In genomic region chr6:147709396-147710272, GRCh38 we compare ENCODE assay signal across 1 cellular context.
A peak's percentile ranks its signal among the peaks of the same experiment; 100 is the strongest.
TF ChIP-seq lines count a peak whose summit lies in the region.

No MANE protein-coding gene starts in this region.

TF ChIP-seq in HEK293, 187 proteins besides CTCF, POLR2A, EP300 and RAD21 (continues in another document):
- TF ChIP-seq, protein P1, sequence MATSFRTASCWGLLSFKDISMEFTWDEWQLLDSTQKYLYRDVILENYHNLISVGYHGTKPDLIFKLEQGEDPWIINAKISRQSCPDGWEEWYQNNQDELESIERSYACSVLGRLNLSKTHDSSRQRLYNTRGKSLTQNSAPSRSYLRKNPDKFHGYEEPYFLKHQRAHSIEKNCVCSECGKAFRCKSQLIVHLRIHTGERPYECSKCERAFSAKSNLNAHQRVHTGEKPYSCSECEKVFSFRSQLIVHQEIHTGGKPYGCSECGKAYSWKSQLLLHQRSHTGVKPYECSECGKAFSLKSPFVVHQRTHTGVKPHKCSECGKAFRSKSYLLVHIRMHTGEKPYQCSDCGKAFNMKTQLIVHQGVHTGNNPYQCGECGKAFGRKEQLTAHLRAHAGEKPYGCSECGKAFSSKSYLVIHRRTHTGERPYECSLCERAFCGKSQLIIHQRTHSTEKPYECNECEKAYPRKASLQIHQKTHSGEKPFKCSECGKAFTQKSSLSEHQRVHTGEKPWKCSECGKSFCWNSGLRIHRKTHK (tag by site-specific recombination; IDR thresholded peaks at IDR 0.05), result no peak
- TF ChIP-seq GFI1B (tag by site-specific recombination; IDR thresholded peaks at IDR 0.05) (no peak), ZNF664 (tag by site-specific recombination; IDR thresholded peaks at IDR 0.05) (no peak), ZNF544 (tag by site-specific recombination; IDR thresholded peaks at IDR 0.05) (no peak), ZNF600 (tag by site-specific recombination; IDR thresholded peaks at IDR 0.05) (no peak), ZNF239 (tag by site-specific recombination; IDR thresholded peaks at IDR 0.05) (no peak), TCF7L2 (IDR thresholded peaks at IDR 0.05; ENCODE audit: borderline replicate concordance, low read depth, low read length) (peak; percentile 78; the same call in 1 of the 2 replicates), ZBTB20 (tag by site-specific recombination; IDR thresholded peaks at IDR 0.05) (no peak), ZNF423 (tag by site-specific recombination; IDR thresholded peaks at IDR 0.05) (no peak), ZNF596 (tag by site-specific recombination; IDR thresholded peaks at IDR 0.05) (no peak), ZNF366 (tag by site-specific recombination; conservative IDR thresholded peaks at IDR 0.05) (peak; percentile 41), ZNF510 (tag by site-specific recombination; IDR thresholded peaks at IDR 0.05; ENCODE audit: insufficient replicate concordance) (no peak), IKZF3 (tag by site-specific recombination; IDR thresholded peaks at IDR 0.05) (no peak), ZNF621 (tag by site-specific recombination; IDR thresholded peaks at IDR 0.05) (no peak), ZNF121 (tag by site-specific recombination; IDR thresholded peaks at IDR 0.05) (no peak), GLI4 (tag by site-specific recombination; IDR thresholded peaks at IDR 0.05) (no peak), ZNF473 (tag by site-specific recombination; IDR thresholded peaks at IDR 0.05) (no peak), ZNF16 (tag by site-specific recombination; IDR thresholded peaks at IDR 0.05; ENCODE audit: low read depth) (no peak), PRDM6 (tag by site-specific recombination; IDR thresholded peaks at IDR 0.05) (no peak), ZNF626 (tag by site-specific recombination; IDR thresholded peaks at IDR 0.05) (no peak), ZFHX2 (tag by site-specific recombination; conservative IDR thresholded peaks at IDR 0.05) (no peak), ZNF10 (tag by site-specific recombination; IDR thresholded peaks at IDR 0.05) (no peak), ZNF76 (tag by site-specific recombination; IDR thresholded peaks at IDR 0.05; ENCODE audit: borderline replicate concordance, low read depth) (no peak), INSM2 (tag by site-specific recombination; IDR thresholded peaks at IDR 0.05) (no peak), ZNF354C (tag by site-specific recombination; IDR thresholded peaks at IDR 0.05; ENCODE audit: borderline replicate concordance, low read depth) (no peak), HOXD13 (CRISPR knock-in tag; IDR thresholded peaks at IDR 0.05; ENCODE audit: borderline replicate concordance) (no peak), ZNF140 (tag by site-specific recombination; IDR thresholded peaks at IDR 0.05) (no peak), ZSCAN30 (tag by site-specific recombination; IDR thresholded peaks at IDR 0.05) (no peak), TRIM28 (IDR thresholded peaks at IDR 0.05; ENCODE audit: borderline replicate concordance, low read length) (no peak), ZNF23 (tag by site-specific recombination; IDR thresholded peaks at IDR 0.05; ENCODE audit: borderline replicate concordance) (no peak), SETDB1 (IDR thresholded peaks at IDR 0.05; ENCODE audit: insufficient read length, low read length) (no peak), ZBTB49 (tag by site-specific recombination; IDR thresholded peaks at IDR 0.05; ENCODE audit: low read depth) (no peak), ZNF777 (tag by site-specific recombination; IDR thresholded peaks at IDR 0.05; ENCODE audit: borderline replicate concordance) (no peak), ZNF707 (tag by site-specific recombination; IDR thresholded peaks at IDR 0.05) (no peak), ZNF558 (tag by site-specific recombination; IDR thresholded peaks at IDR 0.05) (no peak), SP7 (tag by site-specific recombination; IDR thresholded peaks at IDR 0.05) (peak; percentile 58), ZNF114 (tag by site-specific recombination; IDR thresholded peaks at IDR 0.05) (no peak)
- TF ChIP-seq, protein P2, sequence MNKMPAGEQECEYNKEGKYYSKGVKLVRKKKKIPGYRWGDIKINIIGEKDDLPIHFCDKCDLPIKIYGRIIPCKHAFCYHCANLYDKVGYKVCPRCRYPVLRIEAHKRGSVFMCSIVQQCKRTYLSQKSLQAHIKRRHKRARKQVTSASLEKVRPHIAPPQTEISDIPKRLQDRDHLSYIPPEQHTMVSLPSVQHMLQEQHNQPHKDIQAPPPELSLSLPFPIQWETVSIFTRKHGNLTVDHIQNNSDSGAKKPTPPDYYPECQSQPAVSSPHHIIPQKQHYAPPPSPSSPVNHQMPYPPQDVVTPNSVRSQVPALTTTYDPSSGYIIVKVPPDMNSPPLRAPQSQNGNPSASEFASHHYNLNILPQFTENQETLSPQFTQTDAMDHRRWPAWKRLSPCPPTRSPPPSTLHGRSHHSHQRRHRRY (tag by site-specific recombination; IDR thresholded peaks at IDR 0.05), result no peak
- TF ChIP-seq, protein P3, sequence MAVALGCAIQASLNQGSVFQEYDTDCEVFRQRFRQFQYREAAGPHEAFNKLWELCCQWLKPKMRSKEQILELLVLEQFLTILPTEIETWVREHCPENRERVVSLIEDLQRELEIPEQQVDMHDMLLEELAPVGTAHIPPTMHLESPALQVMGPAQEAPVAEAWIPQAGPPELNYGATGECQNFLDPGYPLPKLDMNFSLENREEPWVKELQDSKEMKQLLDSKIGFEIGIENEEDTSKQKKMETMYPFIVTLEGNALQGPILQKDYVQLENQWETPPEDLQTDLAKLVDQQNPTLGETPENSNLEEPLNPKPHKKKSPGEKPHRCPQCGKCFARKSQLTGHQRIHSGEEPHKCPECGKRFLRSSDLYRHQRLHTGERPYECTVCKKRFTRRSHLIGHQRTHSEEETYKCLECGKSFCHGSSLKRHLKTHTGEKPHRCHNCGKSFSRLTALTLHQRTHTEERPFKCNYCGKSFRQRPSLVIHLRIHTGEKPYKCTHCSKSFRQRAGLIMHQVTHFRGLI (tag by site-specific recombination; IDR thresholded peaks at IDR 0.05), result no peak
- TF ChIP-seq, protein P4, sequence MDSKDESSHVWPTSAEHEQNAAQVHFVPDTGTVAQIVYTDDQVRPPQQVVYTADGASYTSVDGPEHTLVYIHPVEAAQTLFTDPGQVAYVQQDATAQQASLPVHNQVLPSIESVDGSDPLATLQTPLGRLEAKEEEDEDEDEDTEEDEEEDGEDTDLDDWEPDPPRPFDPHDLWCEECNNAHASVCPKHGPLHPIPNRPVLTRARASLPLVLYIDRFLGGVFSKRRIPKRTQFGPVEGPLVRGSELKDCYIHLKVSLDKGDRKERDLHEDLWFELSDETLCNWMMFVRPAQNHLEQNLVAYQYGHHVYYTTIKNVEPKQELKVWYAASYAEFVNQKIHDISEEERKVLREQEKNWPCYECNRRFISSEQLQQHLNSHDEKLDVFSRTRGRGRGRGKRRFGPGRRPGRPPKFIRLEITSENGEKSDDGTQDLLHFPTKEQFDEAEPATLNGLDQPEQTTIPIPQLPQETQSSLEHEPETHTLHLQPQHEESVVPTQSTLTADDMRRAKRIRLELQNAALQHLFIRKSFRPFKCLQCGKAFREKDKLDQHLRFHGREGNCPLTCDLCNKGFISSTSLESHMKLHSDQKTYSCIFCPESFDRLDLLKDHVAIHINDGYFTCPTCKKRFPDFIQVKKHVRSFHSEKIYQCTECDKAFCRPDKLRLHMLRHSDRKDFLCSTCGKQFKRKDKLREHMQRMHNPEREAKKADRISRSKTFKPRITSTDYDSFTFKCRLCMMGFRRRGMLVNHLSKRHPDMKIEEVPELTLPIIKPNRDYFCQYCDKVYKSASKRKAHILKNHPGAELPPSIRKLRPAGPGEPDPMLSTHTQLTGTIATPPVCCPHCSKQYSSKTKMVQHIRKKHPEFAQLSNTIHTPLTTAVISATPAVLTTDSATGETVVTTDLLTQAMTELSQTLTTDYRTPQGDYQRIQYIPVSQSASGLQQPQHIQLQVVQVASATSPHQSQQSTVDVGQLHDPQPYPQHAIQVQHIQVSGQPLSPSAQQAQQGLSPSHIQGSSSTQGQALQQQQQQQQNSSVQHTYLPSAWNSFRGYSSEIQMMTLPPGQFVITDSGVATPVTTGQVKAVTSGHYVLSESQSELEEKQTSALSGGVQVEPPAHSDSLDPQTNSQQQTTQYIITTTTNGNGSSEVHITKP (tag by site-specific recombination; IDR thresholded peaks at IDR 0.05), result peak; percentile 72
- TF ChIP-seq, protein P5, sequence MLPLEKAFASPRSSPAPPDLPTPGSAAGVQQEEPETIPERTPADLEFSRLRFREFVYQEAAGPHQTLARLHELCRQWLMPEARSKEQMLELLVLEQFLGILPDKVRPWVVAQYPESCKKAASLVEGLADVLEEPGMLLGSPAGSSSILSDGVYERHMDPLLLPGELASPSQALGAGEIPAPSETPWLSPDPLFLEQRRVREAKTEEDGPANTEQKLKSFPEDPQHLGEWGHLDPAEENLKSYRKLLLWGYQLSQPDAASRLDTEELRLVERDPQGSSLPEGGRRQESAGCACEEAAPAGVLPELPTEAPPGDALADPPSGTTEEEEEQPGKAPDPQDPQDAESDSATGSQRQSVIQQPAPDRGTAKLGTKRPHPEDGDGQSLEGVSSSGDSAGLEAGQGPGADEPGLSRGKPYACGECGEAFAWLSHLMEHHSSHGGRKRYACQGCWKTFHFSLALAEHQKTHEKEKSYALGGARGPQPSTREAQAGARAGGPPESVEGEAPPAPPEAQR (tag by site-specific recombination; IDR thresholded peaks at IDR 0.05), result no peak
- TF ChIP-seq, protein P6, sequence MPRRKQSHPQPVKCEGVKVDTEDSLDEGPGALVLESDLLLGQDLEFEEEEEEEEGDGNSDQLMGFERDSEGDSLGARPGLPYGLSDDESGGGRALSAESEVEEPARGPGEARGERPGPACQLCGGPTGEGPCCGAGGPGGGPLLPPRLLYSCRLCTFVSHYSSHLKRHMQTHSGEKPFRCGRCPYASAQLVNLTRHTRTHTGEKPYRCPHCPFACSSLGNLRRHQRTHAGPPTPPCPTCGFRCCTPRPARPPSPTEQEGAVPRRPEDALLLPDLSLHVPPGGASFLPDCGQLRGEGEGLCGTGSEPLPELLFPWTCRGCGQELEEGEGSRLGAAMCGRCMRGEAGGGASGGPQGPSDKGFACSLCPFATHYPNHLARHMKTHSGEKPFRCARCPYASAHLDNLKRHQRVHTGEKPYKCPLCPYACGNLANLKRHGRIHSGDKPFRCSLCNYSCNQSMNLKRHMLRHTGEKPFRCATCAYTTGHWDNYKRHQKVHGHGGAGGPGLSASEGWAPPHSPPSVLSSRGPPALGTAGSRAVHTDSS (tag by site-specific recombination; IDR thresholded peaks at IDR 0.05), result no peak
- TF ChIP-seq, protein P7, sequence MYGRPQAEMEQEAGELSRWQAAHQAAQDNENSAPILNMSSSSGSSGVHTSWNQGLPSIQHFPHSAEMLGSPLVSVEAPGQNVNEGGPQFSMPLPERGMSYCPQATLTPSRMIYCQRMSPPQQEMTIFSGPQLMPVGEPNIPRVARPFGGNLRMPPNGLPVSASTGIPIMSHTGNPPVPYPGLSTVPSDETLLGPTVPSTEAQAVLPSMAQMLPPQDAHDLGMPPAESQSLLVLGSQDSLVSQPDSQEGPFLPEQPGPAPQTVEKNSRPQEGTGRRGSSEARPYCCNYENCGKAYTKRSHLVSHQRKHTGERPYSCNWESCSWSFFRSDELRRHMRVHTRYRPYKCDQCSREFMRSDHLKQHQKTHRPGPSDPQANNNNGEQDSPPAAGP (tag by site-specific recombination; IDR thresholded peaks at IDR 0.05), result no peak
